Comparison of ENCODE assay signal across 9 cellular contexts in the genomic region with DNA sequence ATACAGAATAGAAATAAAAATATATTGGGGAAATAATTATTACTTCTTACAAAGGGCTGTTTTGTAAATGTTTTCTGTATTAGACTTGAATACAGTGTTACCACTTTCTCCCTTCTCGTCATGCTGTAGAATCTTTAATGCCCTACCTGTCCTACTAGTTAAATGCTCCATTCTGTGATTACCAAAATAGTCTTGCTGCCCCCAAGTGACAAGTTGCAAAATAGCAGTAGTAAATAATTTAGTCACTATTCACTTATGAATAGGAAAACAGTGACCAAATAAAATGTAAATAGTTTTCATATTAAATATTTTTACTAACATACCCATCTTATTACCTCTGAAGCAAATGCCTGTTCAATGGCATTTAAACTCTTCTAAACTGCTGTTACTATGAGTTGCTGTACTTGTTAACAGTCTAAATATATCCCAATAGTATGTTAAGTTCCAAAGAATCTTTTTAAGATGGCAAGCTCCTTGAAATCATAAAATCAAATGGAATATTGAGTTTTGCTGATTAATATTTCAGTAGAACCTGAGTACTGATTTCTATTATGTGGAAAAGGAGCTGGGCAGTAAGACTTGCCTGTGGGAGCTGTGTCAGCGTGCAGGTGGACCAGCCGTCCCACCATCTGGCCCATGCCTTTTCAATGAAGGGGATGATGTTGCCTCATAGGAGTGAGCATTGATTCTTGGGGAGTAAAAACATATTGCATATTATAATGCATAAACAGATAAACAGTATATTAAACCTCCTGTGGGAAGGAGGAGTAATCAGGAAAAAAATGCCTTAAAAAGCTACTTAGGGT. TPM values are rescaled to one million over a fixed set of nuclear protein-coding genes. Genes with fewer than 3 reads are reported as not detected.
DNase-seq lines count a peak whose midpoint lies in the region; ATAC-seq and TF ChIP-seq lines count a peak whose summit lies in the region.
"Had no signal": no experiment of that assay in that cellular context is flagged by ENCODE, and none has a peak within 500 bp of the region (broad histone marks: within the 10 kb centered on the region; RNA-seq: fewer than 3 reads in every experiment).

No MANE protein-coding gene starts in this region.

- H3K36me3 Mint-ChIP-seq in activated T-helper 17 cell treated with anti-CD3 and anti-CD28 coated beads, Interleukin-2, amount 50 U/mL, for 72 hours (ENCODE audit: low read depth), result peaks cover 43% of the 10 kb centered on the region

- H3K4me3 Mint-ChIP-seq in activated T-helper 17 cell treated with anti-CD3 and anti-CD28 coated beads, Interleukin-2, amount 50 U/mL, for 72 hours, result no peak overlapping the region
- H3K4me3 Mint-ChIP-seq: CD8-positive, alpha-beta memory T cell had no signal

- ATAC-seq in left colon (peak; percentile 61), HG03457 (IDR thresholded peaks at IDR 0.05; ENCODE audit: unreplicated experiment) (no peak)
- no peak for ATAC-seq in activated T-helper 17 cell treated with anti-CD3 and anti-CD28 coated beads, Interleukin-2, amount 50 U/mL, for 72 hours (replicated peaks)

- DNase-seq in NCI-H1105 treated with DMSO at 0.1 percent for 48 hours (lab: John Stamatoyannopoulos, UW) (peak; percentile 30), NCI-H1105 (lab: John Stamatoyannopoulos, UW) (no peak), HuH-7 (ENCODE audit: low spot score) (peak; percentile 11), left colon (no peak), OCI-M2 (lab: John Stamatoyannopoulos, UW; ENCODE audit: unreplicated experiment) (no peak)

- no peak overlapping the region for H3K4me3 ChIP-seq in WI38 (ENCODE audit: low read depth, low read length)

- H3K9me3 Mint-ChIP-seq in activated T-helper 17 cell treated with anti-CD3 and anti-CD28 coated beads, Interleukin-2, amount 50 U/mL, for 72 hours, result no peaks in the 10 kb centered on the region
- H3K9me3 Mint-ChIP-seq: CD8-positive, alpha-beta memory T cell had no signal

- no peak overlapping the region for H3K27ac Mint-ChIP-seq in activated T-helper 17 cell treated with anti-CD3 and anti-CD28 coated beads, Interleukin-2, amount 50 U/mL, for 72 hours
- H3K27ac Mint-ChIP-seq: CD8-positive, alpha-beta memory T cell had no signal

- TF ChIP-seq CTCF in WI38 (IDR thresholded peaks at IDR 0.05; ENCODE audit: low read depth, low read length), result peak; percentile 28; the same call in 1 of the 2 replicates

- intact Hi-C loops in left colon (cut with DNase I, micrococcal nuclease), result no loop called here

- no peaks in the 10 kb centered on the region for H3K4me1 Mint-ChIP-seq in activated T-helper 17 cell treated with anti-CD3 and anti-CD28 coated beads, Interleukin-2, amount 50 U/mL, for 72 hours
- H3K4me1 Mint-ChIP-seq: CD8-positive, alpha-beta memory T cell had no signal

- no peaks in the 10 kb centered on the region for H3K27me3 Mint-ChIP-seq in activated T-helper 17 cell treated with anti-CD3 and anti-CD28 coated beads, Interleukin-2, amount 50 U/mL, for 72 hours
- H3K27me3 Mint-ChIP-seq: CD8-positive, alpha-beta memory T cell had no signal

RNA-seq across cellular contexts. Expression of a gene that starts 18.1 kb away (rescaled TPM):
- under 1 TPM; 0.12 to 0.25 TPM for total RNA-seq in left colon
- not detected for total RNA-seq in activated T-helper 17 cell treated with anti-CD3 and anti-CD28 coated beads, Interleukin-2, amount 50 U/mL, for 72 hours
- total RNA-seq: CD8-positive, alpha-beta memory T cell had no signal

Comparison
In these comparisons a context has a peak if more than half of its experiments do, and no peak if none do; other contexts are left out.
1. DNase-seq: peak in NCI-H1105 treated with DMSO at 0.1 percent for 48 hours (single experiment) and HuH-7 (single experiment); none in NCI-H1105 (single experiment), left colon (0 of 2) and OCI-M2 (single experiment).